25 cellular contexts compared by ENCODE assay signal in genomic region chr6:123604067-123604466, GRCh38. TPM values are rescaled to one million over a fixed set of nuclear protein-coding genes. Genes with fewer than 3 reads are reported as not detected.
A peak's percentile ranks its signal among the peaks of the same experiment; 100 is the strongest.
DNase-seq lines count a peak whose midpoint lies in the region; ATAC-seq, FAIRE-seq and TF ChIP-seq lines count a peak whose summit lies in the region.
"Had no signal": no experiment of that assay in that cellular context is flagged by ENCODE, and none has a peak within 500 bp of the region (broad histone marks: within the 10 kb centered on the region; RNA-seq: fewer than 3 reads in every experiment).

No MANE protein-coding gene starts in this region.

- no peak overlapping the region for H2BK5ac ChIP-seq in H1 (ENCODE audit: low read depth, low read length)

- no peak for TF ChIP-seq CTCF in H1 (IDR thresholded peaks at IDR 0.05; ENCODE audit: control extremely low read depth in 1 of 3, insufficient read depth in 1 of 3, low read depth in 1 of 3, low read length in 3 of 3)
- no peak for TF ChIP-seq CTCF in nephron progenitor cell (IDR thresholded peaks at IDR 0.05)

- no peaks in the 10 kb centered on the region for H3K4me1 ChIP-seq in H1 (replicated peaks in 1 of 4; ENCODE audit: control insufficient read depth in 3 of 4, insufficient read depth in 4 of 4, low read length in 3 of 4)
- H3K4me1 ChIP-seq: A549, BLaER1, uterus had no signal

- no peaks in the 10 kb centered on the region for H3K79me1 ChIP-seq in H1 (ENCODE audit: low read depth, low read length)

- peaks cover 6% of the 10 kb centered on the region for H3K4me1 Mint-ChIP-seq in nephron progenitor cell

- H3K4me3 ChIP-seq in H1 (ENCODE audit: extremely low read depth in 1 of 4, insufficient read depth in 2 of 4, low read depth in 3 of 4, low read length in 4 of 4), result no peak overlapping the region
- H3K4me3 ChIP-seq: A549, BLaER1, esophagus muscularis mucosa, K562, uterus had no signal

- peak overlapping the region; percentile 58 for H3K27ac Mint-ChIP-seq in nephron progenitor cell

- H3K4me2 ChIP-seq in H1 (ENCODE audit: insufficient read depth in 1 of 2, low read depth in 2 of 2, low read length in 2 of 2), result no peak overlapping the region
- H3K4me2 ChIP-seq: A549, BLaER1 had no signal

- no peak overlapping the region for H4K8ac ChIP-seq in H1 (ENCODE audit: extremely low read depth, insufficient read depth, low read length)

- no peaks in the 10 kb centered on the region for H3K36me3 ChIP-seq in H1 (ENCODE audit: control insufficient read depth in 2 of 4, insufficient read depth in 4 of 4, low read length in 3 of 4)
- H3K36me3 ChIP-seq: BLaER1, esophagus muscularis mucosa, neutrophil, uterus had no signal

- peak overlapping the region; percentile 95 for H2AFZ ChIP-seq in H1 (ENCODE audit: low read length)

- H3K9me3 ChIP-seq in H1 (ENCODE audit: insufficient read depth in 2 of 2, low read depth in 1 of 2, low read length in 1 of 2), result no peaks in the 10 kb centered on the region
- H3K9me3 ChIP-seq: A549, BLaER1, esophagus muscularis mucosa, neutrophil, uterus had no signal

- CTCF ChIA-PET in H1 (lab: Charles Lee; ENCODE audit: partially characterized antibody), result no interaction called here

- no peaks in the 10 kb centered on the region for H3K9me3 Mint-ChIP-seq in nephron progenitor cell
- H3K9me3 Mint-ChIP-seq: activated T-cell treated with anti-CD3 and anti-CD28 coated beads, Interleukin-2, amount 50 U/mL, for 4 hours had no signal

- H3K4ac ChIP-seq in H1 (replicated peaks; ENCODE audit: insufficient read length, low read depth, low read length), result no peak overlapping the region

- H3K79me2 ChIP-seq in H1 (ENCODE audit: control insufficient read depth in 1 of 2, insufficient read depth in 2 of 2, low read length in 2 of 2), result no peaks in the 10 kb centered on the region

- no peak overlapping the region for H2BK20ac ChIP-seq in H1 (ENCODE audit: low read length)

- no peak for TF ChIP-seq RAD21 in H1 (IDR thresholded peaks at IDR 0.05 in 1 of 2, conservative IDR thresholded peaks at IDR 0.05 in 1 of 2; ENCODE audit: low read depth in 2 of 2, low read length in 2 of 2)

- POLR2A ChIA-PET in H1 (lab: Charles Lee; ENCODE audit: partially characterized antibody), result no interaction called here

- intact Hi-C loops in Right ventricle myocardium inferior (cut with DNase I) (no loop called here), cardiac septum (cut with DNase I) (no loop called here)

- H3K27me3 Mint-ChIP-seq in nephron progenitor cell (ENCODE audit: low read depth, poor library complexity), result peaks cover 2% of the 10 kb centered on the region

- H4K91ac ChIP-seq in H1 (replicated peaks; ENCODE audit: insufficient read length, low read length), result no peak overlapping the region

- H3K27ac ChIP-seq in H1 (ENCODE audit: low read depth, low read length), result no peak overlapping the region
- H3K27ac ChIP-seq: A549, BLaER1, esophagus muscularis mucosa, neutrophil, uterus had no signal

- no peak overlapping the region for H4K5ac ChIP-seq in H1 (ENCODE audit: insufficient read length, low read depth, low read length)

- ATAC-seq in Right ventricle myocardium inferior (peak; percentile 60), GM18505 (IDR thresholded peaks at IDR 0.05; ENCODE audit: unreplicated experiment) (no peak)
- ATAC-seq: A549; activated T-cell treated with anti-CD3 and anti-CD28 coated beads, Interleukin-2, amount 50 U/mL, for 4 hours; K562; left colon had no signal

- FAIRE-seq in H1 (lab: Jason Lieb, UNC) (no peak), HTR-8/SVneo (lab: Jason Lieb, UNC) (no peak)
- FAIRE-seq: A549, K562 had no signal

- H3K9ac ChIP-seq in H1 (replicated peaks in 1 of 4; ENCODE audit: extremely low read depth in 1 of 4, low read depth in 3 of 4, low read length in 3 of 4), result peak overlapping the region in 1 of 4 experiments; percentile 21; a peak in 1 of 7 replicates
- H3K9ac ChIP-seq: BLaER1 had no signal

- WGBS in H1 (ENCODE audit: extremely low coverage in 1 of 2, insufficient coverage in 1 of 2, insufficient read length in 1 of 2, insufficient replicate concordance in 2 of 2, low coverage in 1 of 2, low lambda C conversion rate in 2 of 2, missing lambda C conversion rate in 1 of 2), 2 experiments, result 72% methylated on average over 6 of the region's 6 CpGs; no CpG with 5 or more reads in 1 of the 2 experiments

- TF ChIP-seq EP300 in H1 (IDR thresholded peaks at IDR 0.05; ENCODE audit: borderline replicate concordance in 1 of 2, low read depth in 2 of 2, low read length in 2 of 2), result no peak

- DNase-seq in Right ventricle myocardium inferior (ENCODE audit: missing footprints) (no peak), cardiac septum (ENCODE audit: low spot score) (no peak), H1 (ENCODE audit: low read depth in 1 of 2, low spot score in 2 of 2) (no peak), nephron progenitor cell (no peak), HTR-8/SVneo (ENCODE audit: insufficient read length, low spot score) (no peak), DMS79 treated with DMSO at 0.1 percent for 48 hours (lab: John Stamatoyannopoulos, UW) (no peak), HPDE6-E6E7 (ENCODE audit: extremely low spot score) (no peak)
- DNase-seq: activated CD8-positive, alpha-beta memory T cell treated with anti-CD3 and anti-CD28 coated beads for 24 hours; activated naive CD4-positive, alpha-beta T cell treated with Interleukin-2 at 50 U/mL for 16 hours; activated T-cell treated with anti-CD3 and anti-CD28 coated beads, Interleukin-2, amount 50 U/mL, for 4 hours; Calu3; effector CD4-positive, alpha-beta T cell; EL; left colon; NCI-H187; NCI-H446; RPMI8226; uterus had no signal

- H2AK5ac ChIP-seq in H1 (ENCODE audit: low read depth, low read length), result no peak overlapping the region

- H2BK12ac ChIP-seq in H1 (ENCODE audit: low read depth, low read length), result no peak overlapping the region

- no peak overlapping the region for H3K14ac ChIP-seq in H1 (ENCODE audit: insufficient read length)

- no peak overlapping the region for H3K56ac ChIP-seq in H1 (replicated peaks; ENCODE audit: insufficient read length, low read depth, low read length)

- H3K36me3 Mint-ChIP-seq in nephron progenitor cell (ENCODE audit: low read depth), result no peaks in the 10 kb centered on the region

- TF ChIP-seq POLR2A in H1 (IDR thresholded peaks at IDR 0.05; ENCODE audit: control extremely low read depth in 1 of 2, low read depth in 2 of 2, low read length in 2 of 2), result no peak
- no peak for TF ChIP-seq POLR2A in GM18505 (IDR thresholded peaks at IDR 0.05; ENCODE audit: borderline replicate concordance, extremely low read depth, insufficient read depth, insufficient read length)

- no peak overlapping the region for H2BK120ac ChIP-seq in H1 (replicated peaks; ENCODE audit: low read depth, low read length)

- H3K27me3 ChIP-seq in H1 (replicated peaks in 1 of 4; ENCODE audit: control insufficient read depth in 3 of 4, extremely low read depth in 1 of 4, insufficient read depth in 3 of 4, low read length in 3 of 4), result no peaks in the 10 kb centered on the region
- H3K27me3 ChIP-seq: BLaER1, esophagus muscularis mucosa, neutrophil, uterus had no signal

- no peak overlapping the region; the same call in 1 of the 2 replicates for H2BK15ac ChIP-seq in H1 (ENCODE audit: low read length)

- no peaks in the 10 kb centered on the region for H4K20me1 ChIP-seq in H1 (replicated peaks in 1 of 2; ENCODE audit: control insufficient read depth in 1 of 2, insufficient read depth in 2 of 2, low read length in 2 of 2)
- H4K20me1 ChIP-seq: BLaER1 had no signal

- H3K23ac ChIP-seq in H1 (ENCODE audit: insufficient read length), result no peak overlapping the region

- H3K23me2 ChIP-seq in H1 (ENCODE audit: low read depth, low read length), result no peaks in the 10 kb centered on the region

- H3K18ac ChIP-seq in H1 (ENCODE audit: extremely low read depth, low read length), result no peak overlapping the region

- no peak overlapping the region for H3K4me3 Mint-ChIP-seq in nephron progenitor cell
- H3K4me3 Mint-ChIP-seq: activated T-cell treated with anti-CD3 and anti-CD28 coated beads, Interleukin-2, amount 50 U/mL, for 4 hours had no signal

TF ChIP-seq in H1, 55 proteins besides CTCF, POLR2A, EP300 and RAD21:
- no peak for TF ChIP-seq SUZ12 (IDR thresholded peaks at IDR 0.05; ENCODE audit: low read length)
- TF ChIP-seq SP2 (IDR thresholded peaks at IDR 0.05; ENCODE audit: low read length), result no peak
- no peak for TF ChIP-seq HDAC2 (IDR thresholded peaks at IDR 0.05; ENCODE audit: borderline replicate concordance in 1 of 2, low read depth in 2 of 2, low read length in 2 of 2)
- TF ChIP-seq NANOG (IDR thresholded peaks at IDR 0.05; ENCODE audit: insufficient read depth, low read depth, low read length, poor library complexity, severe bottlenecking), result no peak
- no peak for TF ChIP-seq JUN (IDR thresholded peaks at IDR 0.05; ENCODE audit: low read depth, low read length)
- TF ChIP-seq CHD1 (IDR thresholded peaks at IDR 0.05; ENCODE audit: low read depth, low read length), result no peak
- no peak for TF ChIP-seq POLR2AphosphoS5 (IDR thresholded peaks at IDR 0.05; ENCODE audit: low read depth, low read length)
- no peak for TF ChIP-seq CBX8 (IDR thresholded peaks at IDR 0.05; ENCODE audit: borderline replicate concordance, low read depth, low read length)
- no peak for TF ChIP-seq GABPA (IDR thresholded peaks at IDR 0.05; ENCODE audit: borderline replicate concordance, insufficient read depth, low read length)
- TF ChIP-seq RFX5 (IDR thresholded peaks at IDR 0.05; ENCODE audit: borderline replicate concordance, low read depth, low read length), result no peak
- TF ChIP-seq GTF2F1 (IDR thresholded peaks at IDR 0.05; ENCODE audit: borderline replicate concordance, low read depth, low read length), result no peak
- TF ChIP-seq SP4 (IDR thresholded peaks at IDR 0.05; ENCODE audit: low read length), result no peak
- TF ChIP-seq CHD2 (IDR thresholded peaks at IDR 0.05; ENCODE audit: low read length), result no peak

RNA-seq across cellular contexts. Expression of gene TRDN, which starts 32.7 kb away (rescaled TPM):
- total RNA-seq in Right ventricle myocardium inferior, result 394 TPM
- total RNA-seq in cardiac septum, result 490 TPM
- 37.5 and 41.6 TPM in 2 replicates for total RNA-seq in H1 (2021; fragmentation: NEBNext Ultra II Directional; extraction: Animal tissue kit (Norgen Biotek cat#: 25700))
- 1.2 and 1.6 TPM in 2 replicates for polyA plus RNA-seq in H1 (2011; rRNA removed)
- polyA plus RNA-seq in H1 (2011; cell fraction: cytosol; rRNA removed), result 2.6 TPM
- 4.1 TPM for polyA plus RNA-seq in H1 (2011; cell fraction: nucleus; rRNA removed)
- polyA plus RNA-seq in H1 (2012, experiment 1 of 2), result 3.5 to 7.7 TPM (median 5.4 TPM) in 4 replicates
- polyA plus RNA-seq in H1 (2012, experiment 2 of 2), result 0.51 TPM
- 244 TPM for polyA plus RNA-seq in H1 (2013, experiment 1 of 2)
- polyA plus RNA-seq in H1 (2013, experiment 2 of 2), result 204 TPM
- 7.0 and 7.4 TPM in 2 replicates for polyA minus RNA-seq in H1 (2011; rRNA and poly(A)+ RNA removed)
- polyA minus RNA-seq in H1 (2011; cell fraction: cytosol; rRNA and poly(A)+ RNA removed), result 2.3 TPM
- 18.5 TPM for polyA minus RNA-seq in H1 (2011; cell fraction: nucleus; rRNA and poly(A)+ RNA removed)
- total RNA-seq: activated T-cell treated with anti-CD3 and anti-CD28 coated beads, Interleukin-2, amount 50 U/mL, for 4 hours; Calu3; esophagus muscularis mucosa; left colon; mononuclear cell had no signal
- polyA plus RNA-seq: A549 had no signal
